ENCODE assay signal across 9 cellular contexts in the genomic region with DNA sequence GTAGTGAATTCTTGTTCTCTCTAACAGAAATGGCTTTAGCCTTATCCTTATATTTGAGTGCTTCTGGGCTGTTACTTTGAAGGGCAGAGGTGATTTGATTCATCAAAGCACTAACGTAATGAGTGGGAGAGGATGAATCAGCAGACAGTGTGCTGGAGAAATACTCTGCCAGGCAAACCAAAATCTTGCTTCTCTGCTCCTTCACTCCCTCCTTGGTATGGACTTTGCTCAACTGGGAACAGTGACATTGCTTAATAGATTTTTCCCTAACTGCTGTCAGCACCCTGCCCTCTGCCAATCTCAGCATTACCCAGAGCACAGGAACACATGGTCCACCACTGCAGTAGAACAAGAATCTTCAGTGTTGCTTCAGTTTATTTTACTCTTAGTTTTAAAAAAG. TPM values are rescaled to one million over a fixed set of nuclear protein-coding genes. Genes with fewer than 3 reads are reported as not detected.
A peak's percentile ranks its signal among the peaks of the same experiment; 100 is the strongest.
DNase-seq lines count a peak whose midpoint lies in the region; ATAC-seq lines count a peak whose summit lies in the region.
"Had no signal": no experiment of that assay in that cellular context is flagged by ENCODE, and none has a peak within 500 bp of the region (broad histone marks: within the 10 kb centered on the region; RNA-seq: fewer than 3 reads in every experiment).

No MANE protein-coding gene starts in this region.

- ATAC-seq in GM18868 (IDR thresholded peaks at IDR 0.05; ENCODE audit: unreplicated experiment) (peak; percentile 58), GM21381 (IDR thresholded peaks at IDR 0.05; ENCODE audit: unreplicated experiment) (no peak), HG03521 (IDR thresholded peaks at IDR 0.05; ENCODE audit: unreplicated experiment) (no peak)

- DNase-seq in NCI-H226: peak; percentile 87
- DNase-seq in fibroblast of peridontal ligament (ENCODE audit: extremely low read depth): peak; percentile 92
- DNase-seq in putamen (ENCODE audit: low spot score): peak; percentile 25
- DNase-seq in occipital lobe (lab: John Stamatoyannopoulos, UW): no peak
- no peak for DNase-seq in NCI-H1436 (lab: John Stamatoyannopoulos, UW)
- DNase-seq: NCI-H526 treated with DMSO at 0.1 percent for 48 hours had no signal

RNA-seq across cellular contexts. Expression of a gene that starts 56.0 kb away (rescaled TPM):
- total RNA-seq in occipital lobe: 27.1 TPM

Comparison
In these comparisons a context has a peak if more than half of its experiments do, and no peak if none do; other contexts are left out.
1. DNase-seq: peak in NCI-H226 (single experiment), fibroblast of peridontal ligament (single experiment) and putamen (single experiment); none in occipital lobe (single experiment) and NCI-H1436 (single experiment).